ENCODE assay signal across 16 cellular contexts in genomic region chr1:31621872-31622730, GRCh38. TPM values are rescaled to one million over a fixed set of nuclear protein-coding genes. Genes with fewer than 3 reads are reported as not detected.
DNase-seq lines count a peak whose midpoint lies in the region; ATAC-seq lines count a peak whose summit lies in the region.
"Had no signal": no experiment of that assay in that cellular context is flagged by ENCODE, and none has a peak within 500 bp of the region (broad histone marks: within the 10 kb centered on the region; RNA-seq: fewer than 3 reads in every experiment).

No MANE protein-coding gene starts in this region.

- H3K4me3 Mint-ChIP-seq in activated T-helper 17 cell treated with anti-CD3 and anti-CD28 coated beads, Interleukin-2, amount 50 U/mL, for 72 hours: no peak overlapping the region
- H3K4me3 Mint-ChIP-seq: B cell; CD4-positive, alpha-beta T cell had no signal

- H3K27me3 Mint-ChIP-seq in activated T-helper 17 cell treated with anti-CD3 and anti-CD28 coated beads, Interleukin-2, amount 50 U/mL, for 72 hours: peaks cover 14% of the 10 kb centered on the region

- H3K9me3 Mint-ChIP-seq in activated T-helper 17 cell treated with anti-CD3 and anti-CD28 coated beads, Interleukin-2, amount 50 U/mL, for 72 hours: no peaks in the 10 kb centered on the region
- H3K9me3 Mint-ChIP-seq: CD4-positive, alpha-beta T cell had no signal

- peaks cover 14% of the 10 kb centered on the region for H3K27me3 ChIP-seq in H7 (ENCODE audit: control insufficient read depth, insufficient read depth, low read length)

- intact Hi-C loops in left cardiac atrium (cut with DNase I) (no loop called here), sciatic nerve (cut with DNase I) (no loop called here)

- H3K4me1 Mint-ChIP-seq in activated T-helper 17 cell treated with anti-CD3 and anti-CD28 coated beads, Interleukin-2, amount 50 U/mL, for 72 hours: peaks cover 12% of the 10 kb centered on the region

- H3K36me3 Mint-ChIP-seq in activated T-helper 17 cell treated with anti-CD3 and anti-CD28 coated beads, Interleukin-2, amount 50 U/mL, for 72 hours (ENCODE audit: low read depth): peaks cover 5% of the 10 kb centered on the region

- H3K27ac Mint-ChIP-seq in activated T-helper 17 cell treated with anti-CD3 and anti-CD28 coated beads, Interleukin-2, amount 50 U/mL, for 72 hours: peak overlapping the region; percentile 68
- H3K27ac Mint-ChIP-seq: B cell; CD4-positive, alpha-beta T cell had no signal

- no peaks in the 10 kb centered on the region for H3K36me3 ChIP-seq in H7 (replicated peaks; ENCODE audit: control insufficient read depth, insufficient read depth, low read length)
- H3K36me3 ChIP-seq: SJSA1 had no signal

- no peak overlapping the region for H3K4me3 ChIP-seq in H7 (ENCODE audit: insufficient read depth, low read depth, low read length)
- H3K4me3 ChIP-seq: K562, SJSA1 had no signal

- ATAC-seq in activated T-helper 17 cell treated with anti-CD3 and anti-CD28 coated beads, Interleukin-2, amount 50 U/mL, for 72 hours (replicated peaks): no peak
- no peak for ATAC-seq in left cardiac atrium
- no peak for ATAC-seq in sciatic nerve
- ATAC-seq in HG03520 (IDR thresholded peaks at IDR 0.05; ENCODE audit: unreplicated experiment): no peak
- no peak for ATAC-seq in GM19328 (IDR thresholded peaks at IDR 0.05; ENCODE audit: unreplicated experiment)
- ATAC-seq: HCT116, K562 had no signal

- DNase-seq in H7 (peak; percentile 33), left cardiac atrium (peak; percentile 49), sciatic nerve (ENCODE audit: low spot score) (peak; percentile 35), NCI-H2227 treated with DMSO at 0.1 percent for 48 hours (lab: John Stamatoyannopoulos, UW) (no peak)
- DNase-seq: CD4-positive, alpha-beta T cell; EL; NCI-H1417; NCI-H1930; RPMI8226 had no signal

RNA-seq across cellular contexts. Expression of gene HCRTR1, which starts 4.6 kb away (rescaled TPM):
- not detected in 2 replicates for total RNA-seq in H7 (2014; rRNA removed; shearing (Covaris generic))
- total RNA-seq in activated T-helper 17 cell treated with anti-CD3 and anti-CD28 coated beads, Interleukin-2, amount 50 U/mL, for 72 hours: not detected
- total RNA-seq in left cardiac atrium (under 1 TPM; 0.42 to 0.44 TPM), sciatic nerve (0.31 TPM)
- total RNA-seq: CD4-positive, alpha-beta T cell; K562; SJSA1 had no signal

RNA-seq across cellular contexts. Expression of gene PEF1, which starts 22.6 kb away (rescaled TPM):
- 95.7 and 129 TPM in 2 replicates for total RNA-seq in H7 (2014; rRNA removed; shearing (Covaris generic))
- total RNA-seq in activated T-helper 17 cell treated with anti-CD3 and anti-CD28 coated beads, Interleukin-2, amount 50 U/mL, for 72 hours: 10 to 100 TPM; 32.7 to 51.5 TPM
- total RNA-seq in left cardiac atrium: 10 to 100 TPM; 32.3 to 44.7 TPM
- total RNA-seq in sciatic nerve: 56.7 TPM

RNA-seq across cellular contexts. Expression of gene TINAGL1, which starts 45.8 kb away (rescaled TPM):
- total RNA-seq in H7 (2014; rRNA removed; shearing (Covaris generic)): 11.5 and 14.2 TPM in 2 replicates
- total RNA-seq in activated T-helper 17 cell treated with anti-CD3 and anti-CD28 coated beads, Interleukin-2, amount 50 U/mL, for 72 hours: not detected
- total RNA-seq in left cardiac atrium (100 to 1,000 TPM; 128 to 175 TPM), sciatic nerve (91.9 TPM)
- total RNA-seq: B cell; CD4-positive, alpha-beta T cell had no signal

Comparison
In these comparisons a context has a peak if more than half of its experiments do, and no peak if none do; other contexts are left out.
1. RNA of gene TINAGL1, which starts 45.8 kb away (total RNA-seq): 128 to 175 TPM in left cardiac atrium, 91.9 TPM in sciatic nerve (single experiment) and 11.5 to 14.2 TPM in H7; not detected in activated T-helper 17 cell treated with anti-CD3 and anti-CD28 coated beads, Interleukin-2, amount 50 U/mL, for 72 hours; every median in the first group is over 10 times any median in the second.